In genomic region chr6:25384967-25385366, GRCh38 we compare ENCODE assay signal across 21 cellular contexts.
DNase-seq lines count a peak whose midpoint lies in the region; ATAC-seq, FAIRE-seq and TF ChIP-seq lines count a peak whose summit lies in the region.
"Had no signal": no experiment of that assay in that cellular context is flagged by ENCODE, and none has a peak within 500 bp of the region (broad histone marks: within the 10 kb centered on the region; RNA-seq: fewer than 3 reads in every experiment).

No MANE protein-coding gene starts in this region.

- peak overlapping the region; percentile 16; the same call in 1 of the 2 replicates for H2AFZ ChIP-seq in OCI-LY7 (ENCODE audit: low read length)
- H2AFZ ChIP-seq: PC-9 had no signal

- H3K4me3 ChIP-seq in heart left ventricle: no peak overlapping the region
- H3K4me3 ChIP-seq in OCI-LY7 (ENCODE audit: low read depth, low read length, poor library complexity, severe bottlenecking): peak overlapping the region; percentile 37
- H3K4me3 ChIP-seq in choroid plexus epithelial cell (ENCODE audit: low read depth, low read length): no peak overlapping the region
- no peak overlapping the region for H3K4me3 ChIP-seq in kidney (ENCODE audit: low read length in 2 of 2)
- H3K4me3 ChIP-seq: PC-9 had no signal

- CTCF ChIA-PET in OCI-LY7 (lab: Charles Lee; ENCODE audit: unreplicated experiment) (interaction anchor here (1.1 to 1.2 kb wide), 2 partner anchors 20 to 23 kb away, joined by 3 to 4 read pairs; no protein-coding TSS in a partner anchor), MCF 10A (lab: Yijun Ruan, JAX) (no interaction called here)

- no peaks in the 10 kb centered on the region for H4K20me1 ChIP-seq in OCI-LY7 (ENCODE audit: insufficient read depth, low read length)

- TF ChIP-seq POLR2A in heart left ventricle (IDR thresholded peaks at IDR 0.05): no peak

- H3K36me3 ChIP-seq in heart left ventricle (no peaks in the 10 kb centered on the region), OCI-LY7 (ENCODE audit: insufficient read depth, low read length) (peaks cover 20% of the 10 kb centered on the region), kidney (ENCODE audit: control insufficient read depth in 1 of 2, insufficient read depth in 2 of 2, low read length in 2 of 2) (no peaks in the 10 kb centered on the region)
- H3K36me3 ChIP-seq: BE2C had no signal

- BruUV-seq in OCI-LY7 (replicated peaks; lab: Mats Ljungman, UMichigan) (no TSS peak), MCF 10A (replicated peaks; lab: Mats Ljungman, UMichigan) (no TSS peak)

- no peaks in the 10 kb centered on the region for H3K27me3 ChIP-seq in heart left ventricle
- H3K27me3 ChIP-seq: BE2C had no signal

- H3K36me3 Mint-ChIP-seq in progenitor cell of endocrine pancreas (ENCODE audit: insufficient read depth) (peaks cover 7% of the 10 kb centered on the region), MCF 10A (ENCODE audit: insufficient read depth, unreplicated experiment) (no peaks in the 10 kb centered on the region)
- H3K36me3 Mint-ChIP-seq: CD4-positive, alpha-beta memory T cell had no signal

- WGBS in heart left ventricle, 4 donors: 33 to 39% (median 35%) methylated on average over 5 of the region's 5 CpGs

- H3K27ac Mint-ChIP-seq in progenitor cell of endocrine pancreas (peak overlapping the region; percentile 39), MCF 10A (ENCODE audit: low read depth, unreplicated experiment) (no peak overlapping the region)

- no peaks in the 10 kb centered on the region for H3K9me2 ChIP-seq in OCI-LY7 (ENCODE audit: insufficient read depth, low read length)

- H3K27me3 Mint-ChIP-seq in progenitor cell of endocrine pancreas (no peaks in the 10 kb centered on the region), MCF 10A (ENCODE audit: insufficient read depth, unreplicated experiment) (no peaks in the 10 kb centered on the region)
- H3K27me3 Mint-ChIP-seq: CD4-positive, alpha-beta memory T cell had no signal

- no peak for DNase-seq in heart left ventricle
- DNase-seq in Right ventricle myocardium superior: no peak
- DNase-seq in OCI-LY7 (ENCODE audit: low spot score): no peak
- DNase-seq in choroid plexus epithelial cell (ENCODE audit: low read depth): peak; percentile 6
- DNase-seq in progenitor cell of endocrine pancreas (ENCODE audit: low spot score, unreplicated experiment): no peak
- no peak for DNase-seq in MCF 10A (ENCODE audit: unreplicated experiment)
- no peak for DNase-seq in kidney
- no peak for DNase-seq in iPS-NIHi11 (ENCODE audit: low spot score)
- DNase-seq: 8988T; BE2C; CD4-positive, alpha-beta memory T cell; HCEC 1CT; MV-4-11; NCI-H1417; NCI-H187 treated with DMSO at 0.1 percent for 48 hours; NCI-H446; NCI-H69; NK-92 treated with Interleukin-12 subunit alpha and Interleukin-12 subunit beta, amount 100 ng/mL, for 24 hours; PC-9 had no signal

- H3K79me2 ChIP-seq in OCI-LY7 (ENCODE audit: insufficient read depth, low read depth, low read length): peaks cover 80% of the 10 kb centered on the region

- H3K27ac ChIP-seq in heart left ventricle (peak overlapping the region in 2 of 12 donors; percentile 4 to 44), OCI-LY7 (ENCODE audit: low read depth, low read length, poor library complexity, severe bottlenecking) (peak overlapping the region; percentile 99), kidney (ENCODE audit: low read depth in 2 of 2, low read length in 2 of 2) (no peak overlapping the region)
- H3K27ac ChIP-seq: HL-60, PC-9 had no signal

- intact Hi-C loops in heart left ventricle (cut with DNase I): no loop called here
- intact Hi-C loops in Right ventricle myocardium superior (cut with DNase I): no loop called here
- intact Hi-C loops in OCI-LY7 (cut with micrococcal nuclease; ENCODE audit: unreplicated experiment): loop anchor here (1.0 to 10.0 kb wide), 5 partner anchors 15 to 1760 kb away; a partner anchor contains a TSS
- intact Hi-C loops in MCF 10A (cut with micrococcal nuclease): no loop called here
- intact Hi-C loops in kidney (cut with DNase I): no loop called here

- POLR2A ChIA-PET in OCI-LY7 (lab: Charles Lee) (interaction anchor here (0.6 to 13.5 kb wide), 14 partner anchors 9 to 658 kb away, joined by 3 to 233 read pairs (median 4); partner anchors contain the start of gene CARMIL1), MCF 10A (lab: Yijun Ruan, JAX) (interaction anchor here (0.6 kb wide), 1 partner anchor 518 kb away, joined by 3 read pairs; no protein-coding TSS in a partner anchor)

- H3K9me3 Mint-ChIP-seq in progenitor cell of endocrine pancreas (ENCODE audit: low read depth) (peaks cover 3% of the 10 kb centered on the region), MCF 10A (ENCODE audit: unreplicated experiment) (no peaks in the 10 kb centered on the region)

- TF ChIP-seq CTCF in heart left ventricle (IDR thresholded peaks at IDR 0.05): no peak
- TF ChIP-seq CTCF in OCI-LY7 (conservative IDR thresholded peaks at IDR 0.05; ENCODE audit: low read length): no peak
- TF ChIP-seq CTCF in choroid plexus epithelial cell (conservative IDR thresholded peaks at IDR 0.05; ENCODE audit: low read depth, low read length): no peak
- no peak for TF ChIP-seq CTCF in progenitor cell of endocrine pancreas (IDR thresholded peaks at IDR 0.05; ENCODE audit: unreplicated experiment)
- TF ChIP-seq CTCF in MCF 10A (IDR thresholded peaks at IDR 0.05; ENCODE audit: unreplicated experiment): no peak
- no peak for TF ChIP-seq CTCF in kidney (IDR thresholded peaks at IDR 0.05; ENCODE audit: borderline replicate concordance, extremely low read depth, insufficient read depth)

- H3K4me2 ChIP-seq in OCI-LY7 (ENCODE audit: low read length): peak overlapping the region; percentile 82
- H3K4me2 ChIP-seq: PC-9 had no signal

- H3K4me1 ChIP-seq in heart left ventricle (peaks cover 0 to 27% (median 3%) of the 10 kb centered on the region in 12 donors), OCI-LY7 (ENCODE audit: insufficient read depth, low read length, poor library complexity, severe bottlenecking) (peaks cover 91% of the 10 kb centered on the region), kidney (ENCODE audit: control insufficient read depth in 1 of 2, insufficient read depth in 1 of 2, low read depth in 1 of 2, low read length in 2 of 2) (no peaks in the 10 kb centered on the region)
- H3K4me1 ChIP-seq: BE2C had no signal

- H3K9me3 ChIP-seq in heart left ventricle: no peaks in the 10 kb centered on the region
- H3K9me3 ChIP-seq in OCI-LY7 (ENCODE audit: low read length): peaks cover 13% of the 10 kb centered on the region; the same call in 1 of the 2 replicates
- no peaks in the 10 kb centered on the region for H3K9me3 ChIP-seq in kidney (ENCODE audit: control insufficient read depth in 1 of 2, low read length in 2 of 2)
- H3K9me3 ChIP-seq: BE2C had no signal

- ATAC-seq in heart left ventricle (peak; percentile 48 to 74 (median 64)), Right ventricle myocardium superior (ENCODE audit: poor library complexity) (no peak)

- H3K4me3 Mint-ChIP-seq in progenitor cell of endocrine pancreas (ENCODE audit: low read depth) (no peak overlapping the region), MCF 10A (ENCODE audit: unreplicated experiment) (no peak overlapping the region)

- H3K9ac ChIP-seq in kidney (ENCODE audit: low read length in 2 of 2): no peak overlapping the region

- H3K4me1 Mint-ChIP-seq in progenitor cell of endocrine pancreas (ENCODE audit: low read depth) (peaks cover 8% of the 10 kb centered on the region), MCF 10A (ENCODE audit: insufficient read depth, unreplicated experiment) (peaks cover 11% of the 10 kb centered on the region)

- FAIRE-seq in kidney (lab: Jason Lieb, UNC): no peak
- FAIRE-seq: HTR-8/SVneo had no signal
